Comparison of ENCODE assay signal across 9 cellular contexts in genomic region chr16:48126801-48127644, GRCh38. TPM values are rescaled to one million over a fixed set of nuclear protein-coding genes. Genes with fewer than 3 reads are reported as not detected.
DNase-seq lines count a peak whose midpoint lies in the region; ATAC-seq and TF ChIP-seq lines count a peak whose summit lies in the region.
"Had no signal": no experiment of that assay in that cellular context is flagged by ENCODE, and none has a peak within 500 bp of the region (broad histone marks: within the 10 kb centered on the region; RNA-seq: fewer than 3 reads in every experiment).

No MANE protein-coding gene starts in this region.

- H3K4me3 ChIP-seq in NT2/D1 (ENCODE audit: insufficient read length, low read depth) (no peak overlapping the region), stomach (no peak overlapping the region), dorsolateral prefrontal cortex (no peak overlapping the region)

- DNase-seq in NCI-H748 (lab: John Stamatoyannopoulos, UW; ENCODE audit: unreplicated experiment): peak; percentile 14
- no peak for DNase-seq in NCI-H748 treated with DMSO at 0.1 percent for 48 hours (lab: John Stamatoyannopoulos, UW)
- DNase-seq in NT2/D1 (ENCODE audit: low read depth, low spot score): peak; percentile 25
- DNase-seq in fibroblast of the conjunctiva (ENCODE audit: low read depth): peak; percentile 87
- peak; percentile 78 for DNase-seq in stomach
- DNase-seq in inferior parietal cortex (ENCODE audit: extremely low spot score): no peak
- DNase-seq in dorsolateral prefrontal cortex: no peak
- DNase-seq: WERI-Rb-1 had no signal

- intact Hi-C loops in stomach (cut with DNase I; ENCODE audit: low total_unique reads) (no loop called here), dorsolateral prefrontal cortex (cut with DNase I) (no loop called here)

- H3K4me1 ChIP-seq in NT2/D1 (ENCODE audit: insufficient read depth, insufficient read length): peaks cover 2% of the 10 kb centered on the region
- H3K4me1 ChIP-seq in stomach: peaks cover 0 to 25% (median 12%) of the 10 kb centered on the region in 4 donors

- no peak for TF ChIP-seq EP300 in stomach (IDR thresholded peaks at IDR 0.05)

- no peak for ATAC-seq in HG02610 (IDR thresholded peaks at IDR 0.05; ENCODE audit: unreplicated experiment)

- H3K9me3 ChIP-seq in NT2/D1 (ENCODE audit: insufficient read depth, low read length) (no peaks in the 10 kb centered on the region), stomach (no peaks in the 10 kb centered on the region)

- WGBS in stomach, 5 donors: 26 to 54% (median 32%) methylated on average over 13 of the region's 13 CpGs

- H3K27ac ChIP-seq in stomach (peak overlapping the region in 4 of 5 donors; percentile 25 to 68 (median 52)), dorsolateral prefrontal cortex (peak overlapping the region in 10 of 59 donors; percentile 8 to 67 (median 23))
- H3K27ac ChIP-seq: WERI-Rb-1 had no signal

- no peaks in the 10 kb centered on the region for H3K27me3 ChIP-seq in NT2/D1 (ENCODE audit: insufficient read depth, insufficient read length)
- H3K27me3 ChIP-seq in stomach: no peaks in the 10 kb centered on the region
- no peaks in the 10 kb centered on the region for H3K27me3 ChIP-seq in dorsolateral prefrontal cortex

- no peak overlapping the region for H3K9ac ChIP-seq in NT2/D1 (ENCODE audit: insufficient read length, low read depth)

- no peaks in the 10 kb centered on the region for H3K36me3 ChIP-seq in NT2/D1 (ENCODE audit: insufficient read depth, insufficient read length, low read length)
- H3K36me3 ChIP-seq in stomach: no peaks in the 10 kb centered on the region
- H3K36me3 ChIP-seq: WERI-Rb-1 had no signal

- TF ChIP-seq POLR2A in stomach (IDR thresholded peaks at IDR 0.05): no peak

- TF ChIP-seq CTCF in stomach (IDR thresholded peaks at IDR 0.05) (no peak), dorsolateral prefrontal cortex (IDR thresholded peaks at IDR 0.05 in 54 of 56, conservative IDR thresholded peaks at IDR 0.05 in 2 of 56; ENCODE audit: low read depth in 1 of 56, partially characterized antibody in 56 of 56) (no peak)

RNA-seq across cellular contexts. Expression of gene ABCC12, which starts 28.8 kb away (rescaled TPM):
- total RNA-seq in stomach: under 1 TPM in 1 of 5 donors, not detected in 4; 0.18 TPM
- under 1 TPM in 1 of 3 donors, not detected in 2; 0.13 TPM for polyA plus RNA-seq in stomach
- 10 to 100 TPM in 2 of 120 experiments, 1 to 10 TPM in 118; 1.1 to 11.6 (median 4.3) TPM for total RNA-seq in dorsolateral prefrontal cortex

Comparison
In these comparisons a context has a peak if more than half of its experiments do, and no peak if none do; other contexts are left out.
1. DNase-seq: peak in NCI-H748 (single experiment), NT2/D1 (single experiment), fibroblast of the conjunctiva (single experiment) and stomach (single experiment); none in NCI-H748 treated with DMSO at 0.1 percent for 48 hours (single experiment), inferior parietal cortex (single experiment) and dorsolateral prefrontal cortex (0 of 10).